In genomic region chr17:35723735-35724134, GRCh38 we compare ENCODE assay signal across 9 cellular contexts. TPM values are rescaled to one million over a fixed set of nuclear protein-coding genes. Genes with fewer than 3 reads are reported as not detected.
"Had no signal": no experiment of that assay in that cellular context is flagged by ENCODE, and none has a peak within 500 bp of the region (broad histone marks: within the 10 kb centered on the region; RNA-seq: fewer than 3 reads in every experiment).

No MANE protein-coding gene starts in this region.

- H3K27ac Mint-ChIP-seq: GM23338, H9, HFFc6, IgD-negative memory B cell had no signal

- H3K27me3 Mint-ChIP-seq: IgD-negative memory B cell had no signal

- H3K9me3 Mint-ChIP-seq: GM23338, H9, HFFc6, IgD-negative memory B cell had no signal

- DNase-seq: H9, HCEC 1CT, HFFc6 had no signal

- H3K4me1 Mint-ChIP-seq: IgD-negative memory B cell had no signal

- H3K27ac ChIP-seq: HL-60 had no signal

- H3K4me3 ChIP-seq: GM23338 had no signal

- ATAC-seq: GM23338, HepG2 had no signal

- H3K4me3 Mint-ChIP-seq: GM23338, H9, HFFc6, IgD-negative memory B cell had no signal

RNA-seq across cellular contexts. Expression of gene RASL10B, which starts 7.7 kb away (rescaled TPM):
- polyA plus RNA-seq: IgD-negative memory B cell had no signal

RNA-seq across cellular contexts. Expression of gene GAS2L2, which starts 29.3 kb away (rescaled TPM):
- total RNA-seq: GM23338, H9, HepG2, HFFc6 had no signal
- polyA plus RNA-seq: HepG2, IgD-negative memory B cell had no signal

RNA-seq across cellular contexts. Expression of gene C17orf50, which starts 37.0 kb away (rescaled TPM):
- total RNA-seq: H1, H9, HepG2, HFFc6, HT1080 had no signal
- polyA plus RNA-seq: HepG2, IgD-negative memory B cell had no signal
